ENCODE assay signal across 23 cellular contexts in genomic region chr6:106549521-106549920, GRCh38.
DNase-seq lines count a peak whose midpoint lies in the region; ATAC-seq and TF ChIP-seq lines count a peak whose summit lies in the region.
"Had no signal": no experiment of that assay in that cellular context is flagged by ENCODE, and none has a peak within 500 bp of the region (broad histone marks: within the 10 kb centered on the region; RNA-seq: fewer than 3 reads in every experiment).

No MANE protein-coding gene starts in this region.

- peak overlapping the region; percentile 26 for H3K27ac Mint-ChIP-seq in activated naive CD4-positive, alpha-beta T cell treated with anti-CD3 and anti-CD28 coated beads, Interleukin-2, amount 50 U/mL, for 24 hours
- H3K27ac Mint-ChIP-seq in activated naive CD8-positive, alpha-beta T cell treated with anti-CD3 and anti-CD28 coated beads, Interleukin-2, amount 50 U/mL, for 24 hours: peak overlapping the region; percentile 39
- H3K27ac Mint-ChIP-seq in stimulated activated effector memory CD8-positive, alpha-beta T cell treated with anti-CD3 and anti-CD28 coated beads, Interleukin-12 subunit alpha, Interleukin-12 subunit beta, amount 100 ng/mL, for 72 hours: peak overlapping the region; percentile 74
- H3K27ac Mint-ChIP-seq: H9, mesothelial cell of epicardium had no signal

- intact Hi-C loops in gastrocnemius medialis (cut with DNase I; ENCODE audit: low total_unique reads): no loop called here

- no peaks in the 10 kb centered on the region for H3K9me3 Mint-ChIP-seq in activated naive CD4-positive, alpha-beta T cell treated with anti-CD3 and anti-CD28 coated beads, Interleukin-2, amount 50 U/mL, for 24 hours
- H3K9me3 Mint-ChIP-seq in activated naive CD8-positive, alpha-beta T cell treated with anti-CD3 and anti-CD28 coated beads, Interleukin-2, amount 50 U/mL, for 24 hours: peaks cover 3% of the 10 kb centered on the region
- no peaks in the 10 kb centered on the region for H3K9me3 Mint-ChIP-seq in stimulated activated effector memory CD8-positive, alpha-beta T cell treated with anti-CD3 and anti-CD28 coated beads, Interleukin-12 subunit alpha, Interleukin-12 subunit beta, amount 100 ng/mL, for 72 hours
- H3K9me3 Mint-ChIP-seq: H9, natural killer cell had no signal

- peaks cover 37% of the 10 kb centered on the region for H3K36me3 Mint-ChIP-seq in activated naive CD4-positive, alpha-beta T cell treated with anti-CD3 and anti-CD28 coated beads, Interleukin-2, amount 50 U/mL, for 24 hours
- H3K36me3 Mint-ChIP-seq in activated naive CD8-positive, alpha-beta T cell treated with anti-CD3 and anti-CD28 coated beads, Interleukin-2, amount 50 U/mL, for 24 hours (ENCODE audit: low read depth): peaks cover 76% of the 10 kb centered on the region
- peaks cover 100% of the 10 kb centered on the region for H3K36me3 Mint-ChIP-seq in stimulated activated effector memory CD8-positive, alpha-beta T cell treated with anti-CD3 and anti-CD28 coated beads, Interleukin-12 subunit alpha, Interleukin-12 subunit beta, amount 100 ng/mL, for 72 hours
- H3K36me3 Mint-ChIP-seq: mesothelial cell of epicardium had no signal

- H3K27ac ChIP-seq in gastrocnemius medialis: no peak overlapping the region
- H3K27ac ChIP-seq: left lung, upper lobe of right lung had no signal

- H3K36me3 ChIP-seq in gastrocnemius medialis: no peaks in the 10 kb centered on the region
- H3K36me3 ChIP-seq: BE2C had no signal

- no peak overlapping the region for H3K4me3 ChIP-seq in gastrocnemius medialis
- H3K4me3 ChIP-seq: K562, left lung, smooth muscle cell, upper lobe of right lung had no signal

- H3K4me1 Mint-ChIP-seq in activated naive CD4-positive, alpha-beta T cell treated with anti-CD3 and anti-CD28 coated beads, Interleukin-2, amount 50 U/mL, for 24 hours: peaks cover 64% of the 10 kb centered on the region
- peaks cover 71% of the 10 kb centered on the region for H3K4me1 Mint-ChIP-seq in activated naive CD8-positive, alpha-beta T cell treated with anti-CD3 and anti-CD28 coated beads, Interleukin-2, amount 50 U/mL, for 24 hours
- H3K4me1 Mint-ChIP-seq in stimulated activated effector memory CD8-positive, alpha-beta T cell treated with anti-CD3 and anti-CD28 coated beads, Interleukin-12 subunit alpha, Interleukin-12 subunit beta, amount 100 ng/mL, for 72 hours: peaks cover 53% of the 10 kb centered on the region

- no peaks in the 10 kb centered on the region for H3K27me3 ChIP-seq in gastrocnemius medialis
- H3K27me3 ChIP-seq: BE2C, left lung, upper lobe of right lung had no signal

- H3K4me3 Mint-ChIP-seq in activated naive CD4-positive, alpha-beta T cell treated with anti-CD3 and anti-CD28 coated beads, Interleukin-2, amount 50 U/mL, for 24 hours: no peak overlapping the region
- no peak overlapping the region for H3K4me3 Mint-ChIP-seq in activated naive CD8-positive, alpha-beta T cell treated with anti-CD3 and anti-CD28 coated beads, Interleukin-2, amount 50 U/mL, for 24 hours
- H3K4me3 Mint-ChIP-seq in stimulated activated effector memory CD8-positive, alpha-beta T cell treated with anti-CD3 and anti-CD28 coated beads, Interleukin-12 subunit alpha, Interleukin-12 subunit beta, amount 100 ng/mL, for 72 hours: no peak overlapping the region
- H3K4me3 Mint-ChIP-seq: H9, mesothelial cell of epicardium, natural killer cell had no signal

- TF ChIP-seq POLR2A in gastrocnemius medialis (IDR thresholded peaks at IDR 0.05): no peak

- in situ Hi-C loops in gastrocnemius medialis (cut with MboI; ENCODE audit: low sequenced_read_pairs in 4 of 4): no loop called here

- no peak for TF ChIP-seq CTCF in gastrocnemius medialis (IDR thresholded peaks at IDR 0.05 in 4 of 5, conservative IDR thresholded peaks at IDR 0.05 in 1 of 5)

- no peak for DNase-seq in activated naive CD4-positive, alpha-beta T cell treated with Interleukin-2 at 50 U/mL for 16 hours
- peak; percentile 14 for DNase-seq in NCI-H1694 (lab: John Stamatoyannopoulos, UW)
- DNase-seq in activated naive CD8-positive, alpha-beta T cell treated with anti-CD3 and anti-CD28 coated beads, Interleukin-2, amount 50 U/mL, for 24 hours: no peak
- DNase-seq in stimulated activated effector memory CD8-positive, alpha-beta T cell treated with anti-CD3 and anti-CD28 coated beads, Interleukin-12 subunit alpha, Interleukin-12 subunit beta, amount 100 ng/mL, for 72 hours (ENCODE audit: low spot score in 2 of 2): no peak
- DNase-seq in gastrocnemius medialis: no peak
- DNase-seq in activated CD4-positive, alpha-beta T cell treated with anti-CD3 and anti-CD28 coated beads for 4 hours: no peak
- DNase-seq: BE2C; central memory CD4-positive, alpha-beta T cell; H9; left lung; natural killer cell; NCI-H1105; NCI-H2029 treated with DMSO at 0.1 percent for 48 hours; NCI-H446 treated with DMSO at 0.1 percent for 48 hours; retina; RPMI8226; stimulated activated CD4-positive, alpha-beta T cell treated with anti-CD3 and anti-CD28 coated beads, Interleukin-1b, Interleukin-23, amount 100 ng/mL, for 48 hours; upper lobe of right lung had no signal

- peaks cover 0 to 6% of the 10 kb centered on the region in 2 donors for H3K4me1 ChIP-seq in gastrocnemius medialis
- H3K4me1 ChIP-seq: BE2C had no signal

- H3K27me3 Mint-ChIP-seq in activated naive CD4-positive, alpha-beta T cell treated with anti-CD3 and anti-CD28 coated beads, Interleukin-2, amount 50 U/mL, for 24 hours: no peaks in the 10 kb centered on the region
- H3K27me3 Mint-ChIP-seq in activated naive CD8-positive, alpha-beta T cell treated with anti-CD3 and anti-CD28 coated beads, Interleukin-2, amount 50 U/mL, for 24 hours: no peaks in the 10 kb centered on the region

- H3K9me3 ChIP-seq in gastrocnemius medialis: no peaks in the 10 kb centered on the region
- H3K9me3 ChIP-seq: BE2C, left lung, upper lobe of right lung had no signal

- no peak for ATAC-seq in activated naive CD8-positive, alpha-beta T cell treated with anti-CD3 and anti-CD28 coated beads, Interleukin-2, amount 50 U/mL, for 24 hours
- ATAC-seq in stimulated activated effector memory CD8-positive, alpha-beta T cell treated with anti-CD3 and anti-CD28 coated beads, Interleukin-12 subunit alpha, Interleukin-12 subunit beta, amount 100 ng/mL, for 72 hours: no peak
- ATAC-seq in gastrocnemius medialis (no peak), HG02763 (IDR thresholded peaks at IDR 0.05; ENCODE audit: unreplicated experiment) (no peak)
- ATAC-seq: K562, left lung, natural killer cell, upper lobe of right lung had no signal
